In the genomic region with DNA sequence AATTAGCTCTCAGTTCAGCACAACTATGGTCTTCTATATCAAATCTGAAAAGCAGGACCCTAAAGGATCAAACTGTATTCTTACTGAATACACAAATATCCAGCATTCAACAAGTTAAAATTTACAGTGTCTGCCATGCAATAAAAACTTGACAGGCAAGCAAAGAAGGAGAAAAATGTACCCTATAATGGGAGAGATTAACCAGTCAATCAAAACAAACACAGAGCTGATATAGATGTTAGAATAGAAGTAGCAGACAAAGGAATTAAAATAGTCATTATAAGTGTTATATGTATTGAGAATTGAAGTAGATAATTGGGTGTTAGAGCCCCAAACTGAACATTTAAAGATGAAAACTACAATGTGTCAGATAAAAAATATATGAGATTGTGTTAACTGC, we compare ENCODE assay signal across 31 cellular contexts.
"Had no signal": no experiment of that assay in that cellular context is flagged by ENCODE, and none has a peak within 500 bp of the region (broad histone marks: within the 10 kb centered on the region; RNA-seq: fewer than 3 reads in every experiment).

No MANE protein-coding gene starts in this region.

- H3K9me3 ChIP-seq: adrenal gland had no signal

- H3K27me3 ChIP-seq: adrenal gland, body of pancreas, brain microvascular endothelial cell, breast epithelium had no signal

- ATAC-seq: activated CD8-positive, alpha-beta T cell treated with anti-CD3 and anti-CD28 coated beads for 36 hours; activated naive CD4-positive, alpha-beta T cell treated with anti-CD3 and anti-CD28 coated beads, Interleukin-2, amount 50 U/mL, for 72 hours; activated T-cell treated with anti-CD3 and anti-CD28 coated beads, Interleukin-2, amount 50 U/mL, for 4 hours; activated T-cell treated with anti-CD3 and anti-CD28 coated beads, Interleukin-2, amount 50 U/mL, for 72 hours; activated T-helper 17 cell treated with anti-CD3 and anti-CD28 coated beads, Interleukin-2, amount 50 U/mL, for 72 hours; body of pancreas had no signal

- H3K4me3 ChIP-seq: adrenal gland, body of pancreas, breast epithelium had no signal

- DNase-seq: activated B cell treated with CpG ODN at 0.5 μM for 24 hours; activated CD4-positive, alpha-beta memory T cell treated with anti-CD3 and anti-CD28 coated beads for 36 hours; activated CD4-positive, alpha-beta T cell treated with anti-CD3 and anti-CD28 coated beads for 4 hours; activated CD4-positive, alpha-beta T cell treated with anti-CD3 and anti-CD28 coated beads, Interleukin-2, amount 10 ng/mL, durations not matched to agents 24 days and 14 days; activated CD4-positive, alpha-beta T cell treated with anti-CD3 and anti-CD28 coated beads, Interleukin-2, amount 50 U/mL, for 1 hour; activated CD4-positive, alpha-beta T cell treated with anti-CD3 and anti-CD28 coated beads, Interleukin-2, amount 50 U/mL, for 4 hours; activated CD4-positive, CD25-positive, alpha-beta regulatory T cell treated with anti-CD3 and anti-CD28 coated beads, Interleukin-2, amount 50 U/mL, for 72 hours; activated CD8-positive, alpha-beta memory T cell treated with anti-CD3 and anti-CD28 coated beads, Interleukin-2, amount 50 U/mL, for 4 hours; activated CD8-positive, alpha-beta T cell treated with anti-CD3 and anti-CD28 coated beads for 36 hours; activated effector memory CD4-positive, alpha-beta T cell treated with anti-CD3 and anti-CD28 coated beads, Interleukin-2, amount 50 U/mL, for 16 hours; activated gamma-delta T cell treated with Interleukin-2 at 50 U/mL for 16 hours; activated naive CD4-positive, alpha-beta T cell; activated naive CD4-positive, alpha-beta T cell treated with anti-CD3 and anti-CD28 coated beads for 36 hours; activated naive CD4-positive, alpha-beta T cell treated with anti-CD3 and anti-CD28 coated beads, Interleukin-2, amount 50 U/mL, for 16 hours; activated naive CD8-positive, alpha-beta T cell treated with anti-CD3 and anti-CD28 coated beads for 36 hours; activated T-cell treated with anti-CD3 and anti-CD28 coated beads for 4 hours; activated T-cell treated with anti-CD3 and anti-CD28 coated beads, Interleukin-2, amount 50 U/mL, for 1 hour; activated T-cell treated with anti-CD3 and anti-CD28 coated beads, Interleukin-2, amount 50 U/mL, for 4 hours; activated T-cell treated with anti-CD3 and anti-CD28 coated beads, Interleukin-2, amount 50 U/mL, for 72 hours; adrenal gland; amniotic stem cell; aorta; body of pancreas; brain microvascular endothelial cell; central memory CD4-positive, alpha-beta T cell; T-helper 2 cell; T-helper 9 cell had no signal

- H3K4me1 ChIP-seq: adrenal gland, body of pancreas, breast epithelium had no signal

- H3K36me3 ChIP-seq: adrenal gland, brain microvascular endothelial cell, breast epithelium had no signal

- H3K27ac ChIP-seq: adrenal gland, body of pancreas, brain microvascular endothelial cell, breast epithelium, VCaP had no signal
